ENCODE assay signal across 33 cellular contexts in genomic region chr16:68403704-68404103, GRCh38. TPM values are rescaled to one million over a fixed set of nuclear protein-coding genes. Genes with fewer than 3 reads are reported as not detected.
"Had no signal": no experiment of that assay in that cellular context is flagged by ENCODE, and none has a peak within 500 bp of the region (broad histone marks: within the 10 kb centered on the region; RNA-seq: fewer than 3 reads in every experiment).

No MANE protein-coding gene starts in this region.

- H3K4me3 ChIP-seq: left lung, lung, neural progenitor cell, right atrium auricular region, right lobe of liver, skin epidermis, thyroid gland, transverse colon, upper lobe of left lung, vagina had no signal

- H3K27ac ChIP-seq: left lung, neural progenitor cell, neutrophil, parathyroid adenoma, right atrium auricular region, right lobe of liver, skin epidermis, transverse colon, upper lobe of left lung, vagina had no signal

- H3K27ac Mint-ChIP-seq: immature natural killer cell; mesothelial cell of epicardium; naive B cell; natural killer cell; neural progenitor cell; progenitor cell of endocrine pancreas; stimulated activated memory B cell treated with anti-CD40 and anti-IgM and Interleukin-4, amounts not matched to agents 10 μg/mL and 1 μg/mL and 100 μg/mL, for 72 hours; stimulated activated naive CD8-positive, alpha-beta T cell treated with anti-CD3 and anti-CD28 coated beads, Interleukin-15, amount 100 ng/mL, for 72 hours had no signal

- DNase-seq: hippocampal formation; immature natural killer cell; kidney; left colon; left lung; mesendoderm; naive B cell; natural killer cell; nephron progenitor cell; occipital lobe; right lobe of liver; stimulated activated CD4-positive, alpha-beta T cell treated with anti-CD3 and anti-CD28 coated beads, Interleukin-1b, Interleukin-23, amount 100 ng/mL, for 48 hours; stimulated activated CD4-positive, alpha-beta T cell treated with anti-CD3 and anti-CD28 coated beads, Interleukin-2, amount 100 ng/mL, for 48 hours; stimulated activated CD4-positive, alpha-beta T cell treated with anti-CD3 and anti-CD28 coated beads, Interleukin-4, amount 100 ng/mL, for 4 hours; stimulated activated CD8-positive, alpha-beta memory T cell treated with anti-CD3 and anti-CD28 coated beads, Interleukin-4, amount 100 ng/mL, for 48 hours; stimulated activated naive CD4-positive, alpha-beta T cell treated with Interleukin-2 at 50 U/mL for 16 hours; stimulated activated naive CD8-positive, alpha-beta T cell treated with anti-CD3 and anti-CD28 coated beads, Interleukin-15, amount 100 ng/mL, for 72 hours; substantia nigra; transverse colon; upper lobe of left lung had no signal

- H3K27me3 ChIP-seq: left lung, neural progenitor cell, right lobe of liver, thyroid gland, transverse colon, upper lobe of left lung, vagina had no signal

- H3K36me3 ChIP-seq: left lung, neural progenitor cell, neutrophil, right atrium auricular region, right lobe of liver, thyroid gland, transverse colon, upper lobe of left lung, vagina had no signal

- H3K9me3 Mint-ChIP-seq: immature natural killer cell; mesothelial cell of epicardium; naive B cell; natural killer cell; nephron progenitor cell; neural progenitor cell; stimulated activated memory B cell treated with anti-CD40 and anti-IgM and Interleukin-4, amounts not matched to agents 10 μg/mL and 1 μg/mL and 100 μg/mL, for 72 hours; stimulated activated naive CD8-positive, alpha-beta T cell treated with anti-CD3 and anti-CD28 coated beads, Interleukin-15, amount 100 ng/mL, for 72 hours had no signal

- H3K4me1 Mint-ChIP-seq: immature natural killer cell; naive B cell; natural killer cell; stimulated activated memory B cell treated with anti-CD40 and anti-IgM and Interleukin-4, amounts not matched to agents 10 μg/mL and 1 μg/mL and 100 μg/mL, for 72 hours had no signal

- H3K9ac ChIP-seq: neural progenitor cell, parathyroid adenoma had no signal

- H2AFZ ChIP-seq: neural progenitor cell, parathyroid adenoma had no signal

- H3K4me2 ChIP-seq: neural progenitor cell had no signal

- H3K4me3 Mint-ChIP-seq: immature natural killer cell; mesothelial cell of epicardium; naive B cell; natural killer cell; nephron progenitor cell; neural progenitor cell; stimulated activated memory B cell treated with anti-CD40 and anti-IgM and Interleukin-4, amounts not matched to agents 10 μg/mL and 1 μg/mL and 100 μg/mL, for 72 hours; stimulated activated naive CD8-positive, alpha-beta T cell treated with anti-CD3 and anti-CD28 coated beads, Interleukin-15, amount 100 ng/mL, for 72 hours had no signal

- H3K36me3 Mint-ChIP-seq: immature natural killer cell; mesothelial cell of epicardium; naive B cell; natural killer cell; neural progenitor cell; stimulated activated memory B cell treated with anti-CD40 and anti-IgM and Interleukin-4, amounts not matched to agents 10 μg/mL and 1 μg/mL and 100 μg/mL, for 72 hours had no signal

- H3K9me3 ChIP-seq: left lung, neutrophil, right atrium auricular region, right lobe of liver, thyroid gland, transverse colon, upper lobe of left lung, vagina had no signal

- H3K27me3 Mint-ChIP-seq: stimulated activated memory B cell treated with anti-CD40 and anti-IgM and Interleukin-4, amounts not matched to agents 10 μg/mL and 1 μg/mL and 100 μg/mL, for 72 hours had no signal

- H3K79me2 ChIP-seq: parathyroid adenoma had no signal

- H3K4me1 ChIP-seq: parathyroid adenoma, right atrium auricular region had no signal

RNA-seq across cellular contexts. Expression of gene SMPD3, which starts 44.6 kb away (rescaled TPM):
- total RNA-seq: osteocyte, pulmonary artery endothelial cell had no signal
